Comparison of ENCODE assay signal across 9 cellular contexts in genomic region chr22:44329179-44329796, GRCh38. TPM values are rescaled to one million over a fixed set of nuclear protein-coding genes. Genes with fewer than 3 reads are reported as not detected.
A peak's percentile ranks its signal among the peaks of the same experiment; 100 is the strongest.
DNase-seq lines count a peak whose midpoint lies in the region; ATAC-seq, FAIRE-seq and TF ChIP-seq lines count a peak whose summit lies in the region.
"Had no signal": no experiment of that assay in that cellular context is flagged by ENCODE, and none has a peak within 500 bp of the region (broad histone marks: within the 10 kb centered on the region; RNA-seq: fewer than 3 reads in every experiment).

No MANE protein-coding gene starts in this region.

- H3K4me2 ChIP-seq in PC-3 (ENCODE audit: low read length), result peak overlapping the region; percentile 48
- H3K4me2 ChIP-seq in HepG2 (ENCODE audit: low read depth, low read length), result no peak overlapping the region

- H3F3A ChIP-seq in PC-3 (ENCODE audit: low read length, unreplicated experiment), result no peaks in the 10 kb centered on the region

- no peaks in the 10 kb centered on the region for H3K27me3 ChIP-seq in PC-3 (ENCODE audit: low read length)
- H3K27me3 ChIP-seq in HepG2 (ENCODE audit: control insufficient read depth in 1 of 2, insufficient read depth in 2 of 2, low read length in 2 of 2), result peaks cover 8 to 64% of the 10 kb centered on the region in 2 experiments

- H3K9me2 ChIP-seq in PC-3 (replicated peaks; ENCODE audit: low read length), result no peaks in the 10 kb centered on the region

- no peak overlapping the region for H2AFZ ChIP-seq in PC-3 (ENCODE audit: low read length)
- no peak overlapping the region for H2AFZ ChIP-seq in HepG2 (ENCODE audit: low read length)

- TF ChIP-seq CTCF in HEK293 (tag by site-specific recombination; IDR thresholded peaks at IDR 0.05), result no peak
- TF ChIP-seq CTCF in PC-3 (conservative IDR thresholded peaks at IDR 0.05; ENCODE audit: low read depth, low read length), result no peak
- no peak for TF ChIP-seq CTCF in nephron progenitor cell (IDR thresholded peaks at IDR 0.05)
- TF ChIP-seq CTCF in HepG2 (CRISPR knock-in tag; IDR thresholded peaks at IDR 0.05), result no peak

- H3K79me2 ChIP-seq in PC-3 (ENCODE audit: low read length) (no peaks in the 10 kb centered on the region), HepG2 (ENCODE audit: insufficient read depth, low read length) (no peaks in the 10 kb centered on the region)

- FAIRE-seq in HepG2 (lab: Jason Lieb, UNC), result no peak

- no peaks in the 10 kb centered on the region for H3K36me3 Mint-ChIP-seq in nephron progenitor cell (ENCODE audit: low read depth)

- H3K27ac ChIP-seq in HEK293 (ENCODE audit: extremely low read depth, low read depth, low read length) (no peak overlapping the region), PC-3 (ENCODE audit: low read length) (no peak overlapping the region), HepG2 (ENCODE audit: extremely low read length, insufficient read depth, low read length) (no peak overlapping the region)
- H3K27ac ChIP-seq: skin epidermis had no signal

- H3K9me3 ChIP-seq in HEK293 (ENCODE audit: control insufficient read depth, insufficient read depth, low read depth, low read length) (no peaks in the 10 kb centered on the region), PC-3 (ENCODE audit: low read length) (no peaks in the 10 kb centered on the region), HepG2 (ENCODE audit: low read length) (no peaks in the 10 kb centered on the region)

- no peak for TF ChIP-seq EP300 in HepG2 (IDR thresholded peaks at IDR 0.05; ENCODE audit: low read depth in 2 of 2, low read length in 2 of 2)
- no peak for TF ChIP-seq EP300 in HepG2 (CRISPR knock-in tag; IDR thresholded peaks at IDR 0.05; ENCODE audit: borderline replicate concordance)

- DNase-seq in PC-3, result peak; percentile 61
- no peak for DNase-seq in nephron progenitor cell
- no peak for DNase-seq in HepG2 (ENCODE audit: low spot score)
- DNase-seq in SHP77 treated with DMSO at 0.1 percent for 48 hours (lab: John Stamatoyannopoulos, UW), result no peak
- no peak for DNase-seq in central memory CD4-positive, alpha-beta T cell
- no peak for DNase-seq in stimulated activated naive CD4-positive, alpha-beta T cell (lab: John Stamatoyannopoulos, UW)

- ATAC-seq in GM18868 (IDR thresholded peaks at IDR 0.05; ENCODE audit: unreplicated experiment) (peak; percentile 79), PC-3 (peak; percentile 80), HepG2 (no peak)

- H4K20me1 ChIP-seq in PC-3 (ENCODE audit: low read length) (no peaks in the 10 kb centered on the region), HepG2 (ENCODE audit: insufficient read depth, low read length) (peaks cover 4% of the 10 kb centered on the region; the same call in 1 of the 2 replicates)

- no peak overlapping the region for H3K27ac Mint-ChIP-seq in nephron progenitor cell

- CTCF ChIA-PET in HEK293 (lab: Yijun Ruan, JAX) (interaction anchor here (1.0 to 1.6 kb wide), 6 partner anchors 18 to 1269 kb away, joined by 3 to 4 read pairs (median 3); no protein-coding TSS in a partner anchor), PC-3 (lab: Charles Lee) (no interaction called here), HepG2 (lab: Yijun Ruan, JAX; ENCODE audit: low intra/inter-chr PET ratio, low total read pairs) (no interaction called here)

- no peak for TF ChIP-seq POLR2A in HepG2 (IDR thresholded peaks at IDR 0.05; ENCODE audit: insufficient read depth in 1 of 2, low read depth in 2 of 2, low read length in 2 of 2)

- H3K4me3 ChIP-seq in HEK293 (ENCODE audit: low read depth, low read length) (no peak overlapping the region), PC-3 (ENCODE audit: low read length) (no peak overlapping the region), HepG2 (replicated peaks in 1 of 3; ENCODE audit: insufficient read depth in 1 of 3, low read depth in 2 of 3, low read length in 3 of 3) (no peak overlapping the region)
- H3K4me3 ChIP-seq: skin epidermis had no signal

- H3K9ac ChIP-seq in PC-3 (ENCODE audit: low read length), result no peak overlapping the region
- no peak overlapping the region for H3K9ac ChIP-seq in HepG2 (ENCODE audit: insufficient read depth, low read depth, low read length)

- in situ Hi-C loops in HepG2 (cut with HindIII; ENCODE audit: extremely low pct_ligation_motif_present, low pct_unique_long_range_greater_than_20kb), result no loop called here

- no peak for TF ChIP-seq RAD21 in HepG2 (CRISPR knock-in tag; IDR thresholded peaks at IDR 0.05)

- POLR2A ChIA-PET in HEK293 (lab: Yijun Ruan, JAX) (interaction anchor here (0.7 kb wide), 1 partner anchor 1143 kb away, joined by 3 read pairs; no protein-coding TSS in a partner anchor), PC-3 (lab: Charles Lee; ENCODE audit: unreplicated experiment) (no interaction called here), HepG2 (lab: Yijun Ruan, JAX) (no interaction called here)

- intact Hi-C loops in PC-3 (cut with micrococcal nuclease) (no loop called here), HepG2 (cut with micrococcal nuclease; ENCODE audit: unreplicated experiment) (no loop called here)

- WGBS in HepG2 (ENCODE audit: low lambda C conversion rate), result 11% methylated on average over 10 of the region's 17 CpGs

- peaks cover 44% of the 10 kb centered on the region for H3K4me1 Mint-ChIP-seq in nephron progenitor cell

- H3K4me1 ChIP-seq in HEK293 (ENCODE audit: control insufficient read depth, insufficient read depth, low read length), result no peaks in the 10 kb centered on the region
- H3K4me1 ChIP-seq in PC-3 (ENCODE audit: insufficient read depth, low read length), result peaks cover 15% of the 10 kb centered on the region; the same call in 1 of the 2 replicates
- H3K4me1 ChIP-seq in HepG2 (ENCODE audit: insufficient read depth, low read length), result peaks cover 11% of the 10 kb centered on the region; the same call in 1 of the 2 replicates

- no TSS peak for BruUV-seq in PC-3 (replicated peaks; lab: Mats Ljungman, UMichigan)
- BruUV-seq in HepG2 (replicated peaks; lab: Mats Ljungman, UMichigan), result no TSS peak

- H3K9me3 Mint-ChIP-seq in nephron progenitor cell, result no peaks in the 10 kb centered on the region

- H3K4me3 Mint-ChIP-seq in nephron progenitor cell, result peak overlapping the region; percentile 64

- H3K27me3 Mint-ChIP-seq in nephron progenitor cell (ENCODE audit: low read depth, poor library complexity), result peaks cover 65% of the 10 kb centered on the region

- H3K36me3 ChIP-seq in HEK293 (ENCODE audit: control insufficient read depth in 2 of 2, insufficient read depth in 1 of 2, low read length in 2 of 2), result no peaks in the 10 kb centered on the region
- no peaks in the 10 kb centered on the region for H3K36me3 ChIP-seq in PC-3 (ENCODE audit: low read depth, low read length)
- no peaks in the 10 kb centered on the region for H3K36me3 ChIP-seq in HepG2 (replicated peaks in 1 of 2; ENCODE audit: control insufficient read depth in 1 of 2, insufficient read depth in 2 of 2, low read length in 2 of 2)

TF ChIP-seq in HEK293, 187 proteins besides CTCF, POLR2A, EP300 and RAD21 (continues in another document):
- TF ChIP-seq ZNF366 (tag by site-specific recombination; conservative IDR thresholded peaks at IDR 0.05), result no peak
- TF ChIP-seq ZNF514 (tag by site-specific recombination; IDR thresholded peaks at IDR 0.05), result no peak
- TF ChIP-seq ZIC2 (tag by site-specific recombination; IDR thresholded peaks at IDR 0.05), result no peak
- TF ChIP-seq ZNF624 (tag by site-specific recombination; IDR thresholded peaks at IDR 0.05), result no peak

TF ChIP-seq in HepG2, 621 proteins besides CTCF, POLR2A, EP300 and RAD21 (continues in another document):
- no peak for TF ChIP-seq ATAD3A (CRISPR knock-in tag; IDR thresholded peaks at IDR 0.05)

RNA-seq across cellular contexts. Expression of gene SHISAL1, which starts 16.5 kb away (rescaled TPM):
- total RNA-seq in PC-3 (2014; rRNA removed) (1.1 and 2.2 TPM in 2 replicates), HepG2 (2016; rRNA removed; fragmentation: Illumina TruSeq; extraction: Trizol) (not detected in 2 replicates)
- total RNA-seq in HepG2 (2016; cell fraction: cytosol; rRNA removed; fragmentation: Illumina TruSeq; extraction: Trizol; ENCODE audit: low read depth), result not detected in 2 replicates
- not detected in 2 replicates for total RNA-seq in HepG2 (2016; cell fraction: insoluble cytoplasmic fraction; rRNA removed; fragmentation: Illumina TruSeq; extraction: Trizol)
- not detected in 2 replicates for total RNA-seq in HepG2 (2016; cell fraction: membrane; rRNA removed; fragmentation: Illumina TruSeq; extraction: Trizol)
- not detected in 2 replicates for total RNA-seq in HepG2 (2016; cell fraction: nucleus; rRNA removed; fragmentation: Illumina TruSeq; extraction: Trizol)
- polyA plus RNA-seq in HepG2 (2011; rRNA removed), result not detected in 2 replicates
- not detected in 2 replicates for polyA plus RNA-seq in HepG2 (2011; cell fraction: cytosol; rRNA removed)
- not detected in 2 replicates for polyA plus RNA-seq in HepG2 (2011; cell fraction: nucleus; rRNA removed)
- polyA plus RNA-seq in HepG2 (2012), result not detected in 2 replicates
- polyA plus RNA-seq in HepG2 (2016; cell fraction: cytosol; fragmentation: Illumina TruSeq; extraction: Trizol; ENCODE audit: low read depth), result not detected in 2 replicates
- polyA plus RNA-seq in HepG2 (2016; cell fraction: insoluble cytoplasmic fraction; fragmentation: Illumina TruSeq; extraction: Trizol; ENCODE audit: low read depth), result not detected in 2 replicates
- polyA plus RNA-seq in HepG2 (2016; cell fraction: membrane; fragmentation: Illumina TruSeq; extraction: Trizol; ENCODE audit: low read depth), result not detected in 2 replicates
- not detected in 2 replicates for polyA plus RNA-seq in HepG2 (2016; cell fraction: nucleus; fragmentation: Illumina TruSeq; extraction: Trizol; ENCODE audit: insufficient read depth, low read depth)
- 0.04 and 16.2 TPM in 2 replicates for polyA minus RNA-seq in HepG2 (2011; rRNA and poly(A)+ RNA removed; ENCODE audit: low replicate concordance)
- polyA minus RNA-seq in HepG2 (2011; cell fraction: cytosol; rRNA and poly(A)+ RNA removed), result 0.09 TPM in 1 of 2 replicates, not detected in the other
- not detected in 2 replicates for polyA minus RNA-seq in HepG2 (2011; cell fraction: nucleus; rRNA and poly(A)+ RNA removed)
